ENCODE assay signal across 24 cellular contexts in genomic region chr3:33875680-33876079, GRCh38.
DNase-seq lines count a peak whose midpoint lies in the region; ATAC-seq, FAIRE-seq and TF ChIP-seq lines count a peak whose summit lies in the region.
"Had no signal": no experiment of that assay in that cellular context is flagged by ENCODE, and none has a peak within 500 bp of the region (broad histone marks: within the 10 kb centered on the region; RNA-seq: fewer than 3 reads in every experiment).

No MANE protein-coding gene starts in this region.

- H3K27ac ChIP-seq in H9 (ENCODE audit: insufficient read length, low read depth, low read length) = no peak overlapping the region
- H3K27ac ChIP-seq in endodermal cell (ENCODE audit: low read depth, low read length) = no peak overlapping the region
- H3K27ac ChIP-seq in trophoblast cell (ENCODE audit: low read depth, low read length) = no peak overlapping the region
- H3K27ac ChIP-seq: A549; BLaER1 treated with 17β-estradiol and CSF1 and Interleukin-3, amounts not matched to agents 10 nM and 100 nM had no signal

- H2BK15ac ChIP-seq in H9 (ENCODE audit: low read depth, low read length) = no peak overlapping the region

- H4K91ac ChIP-seq in H9 (ENCODE audit: insufficient read length, low read depth, low read length) (no peak overlapping the region), trophoblast cell (ENCODE audit: low read depth, low read length) (peak overlapping the region; percentile 22)

- H3K4me3 ChIP-seq in endodermal cell (ENCODE audit: low read length) (no peak overlapping the region), trophoblast cell (ENCODE audit: low read depth, low read length) (no peak overlapping the region)
- H3K4me3 ChIP-seq: A549; BLaER1 treated with 17β-estradiol and CSF1 and Interleukin-3, amounts not matched to agents 10 nM and 100 nM; GM23338; HAP-1 had no signal

- TF ChIP-seq CTCF in H9 (conservative IDR thresholded peaks at IDR 0.05) = no peak
- no peak for TF ChIP-seq CTCF in endodermal cell (conservative IDR thresholded peaks at IDR 0.05)

- H3K9ac ChIP-seq in H9 (ENCODE audit: extremely low read depth, insufficient read length, low read length) (no peak overlapping the region), endodermal cell (ENCODE audit: extremely low read depth, low read length, poor library complexity, severe bottlenecking) (no peak overlapping the region), trophoblast cell (ENCODE audit: low read length) (no peak overlapping the region)
- H3K9ac ChIP-seq: BLaER1 treated with 17β-estradiol and CSF1 and Interleukin-3, amounts not matched to agents 10 nM and 100 nM had no signal

- H3K27me3 ChIP-seq in H9 (ENCODE audit: insufficient read depth, low read length) (no peaks in the 10 kb centered on the region), endodermal cell (ENCODE audit: control insufficient read depth, insufficient read depth, low read length, poor library complexity, severe bottlenecking) (no peaks in the 10 kb centered on the region), trophoblast cell (ENCODE audit: insufficient read depth, low read length) (no peaks in the 10 kb centered on the region)
- H3K27me3 ChIP-seq: BE2C; BLaER1 treated with 17β-estradiol and CSF1 and Interleukin-3, amounts not matched to agents 10 nM and 100 nM had no signal

- H4K8ac ChIP-seq in H9 (replicated peaks; ENCODE audit: insufficient read length, low read depth, low read length) = no peak overlapping the region
- no peak overlapping the region for H4K8ac ChIP-seq in trophoblast cell (ENCODE audit: low read depth, low read length)

- no peak overlapping the region for H3K4me2 ChIP-seq in H9 (ENCODE audit: insufficient read depth, insufficient read length, low read length)
- no peak overlapping the region for H3K4me2 ChIP-seq in trophoblast cell (ENCODE audit: low read length)
- H3K4me2 ChIP-seq: A549; BLaER1 treated with 17β-estradiol and CSF1 and Interleukin-3, amounts not matched to agents 10 nM and 100 nM; GM23338 had no signal

- H3K79me2 ChIP-seq in H9 (ENCODE audit: insufficient read depth, low read length) = no peaks in the 10 kb centered on the region
- no peaks in the 10 kb centered on the region for H3K79me2 ChIP-seq in trophoblast cell (ENCODE audit: control insufficient read depth, insufficient read depth, low read length, poor library complexity)

- H2AK5ac ChIP-seq in H9 (ENCODE audit: insufficient read length, low read length) = no peak overlapping the region
- H2AK5ac ChIP-seq in trophoblast cell (ENCODE audit: low read length) = no peak overlapping the region

- H3K9me3 ChIP-seq in H9 (ENCODE audit: control insufficient read depth, low read depth, low read length) (no peaks in the 10 kb centered on the region), endodermal cell (ENCODE audit: control insufficient read depth, low read length) (peaks cover 6% of the 10 kb centered on the region), trophoblast cell (ENCODE audit: insufficient read depth, low read depth, low read length) (no peaks in the 10 kb centered on the region)
- H3K9me3 ChIP-seq: A549; BE2C; BLaER1 treated with 17β-estradiol and CSF1 and Interleukin-3, amounts not matched to agents 10 nM and 100 nM; HAP-1 had no signal

- H4K12ac ChIP-seq in trophoblast cell (ENCODE audit: low read depth, low read length) = no peak overlapping the region

- H3T11ph ChIP-seq in H9 (ENCODE audit: low read length) = no peak overlapping the region

- H3K23ac ChIP-seq in H9 (ENCODE audit: insufficient read length, low read depth, low read length) = no peak overlapping the region
- no peak overlapping the region for H3K23ac ChIP-seq in trophoblast cell (ENCODE audit: low read length)

- H3K79me1 ChIP-seq in H9 (ENCODE audit: insufficient read depth, low read depth, low read length, poor library complexity, severe bottlenecking) (no peaks in the 10 kb centered on the region), trophoblast cell (ENCODE audit: low read length) (no peaks in the 10 kb centered on the region)

- H3K23me2 ChIP-seq in H9 (ENCODE audit: insufficient read length, low read depth, low read length, poor library complexity, severe bottlenecking) = no peaks in the 10 kb centered on the region

- H3K36me3 Mint-ChIP-seq in H9 (ENCODE audit: insufficient read depth in 1 of 3, low read depth in 3 of 3) (peaks cover 0 to 15% (median 3%) of the 10 kb centered on the region in 3 experiments; a peak in 5 of 7 replicates), endodermal cell (ENCODE audit: low read depth) (no peaks in the 10 kb centered on the region)
- no peaks in the 10 kb centered on the region for H3K36me3 Mint-ChIP-seq in activated naive CD4-positive, alpha-beta T cell treated with anti-CD3 and anti-CD28 coated beads, Interleukin-2, amount 50 U/mL, for 72 hours
- H3K36me3 Mint-ChIP-seq: CD14-positive monocyte had no signal

- no peak overlapping the region for H3K18ac ChIP-seq in H9 (ENCODE audit: insufficient read length, low read depth, low read length)
- no peak overlapping the region for H3K18ac ChIP-seq in trophoblast cell (ENCODE audit: low read length)

- no peak overlapping the region for H2BK20ac ChIP-seq in H9 (ENCODE audit: low read depth, low read length, poor library complexity, severe bottlenecking)

- TF ChIP-seq POLR2A in GM12891 (IDR thresholded peaks at IDR 0.05; ENCODE audit: low read depth, low read length) = no peak

- H3K27ac Mint-ChIP-seq in H9 (peak overlapping the region in 2 of 3 experiments; percentile 17 to 32; a peak in 1 of 7 replicates), endodermal cell (peak overlapping the region; percentile 62)
- H3K27ac Mint-ChIP-seq in activated naive CD4-positive, alpha-beta T cell treated with anti-CD3 and anti-CD28 coated beads, Interleukin-2, amount 50 U/mL, for 72 hours = no peak overlapping the region
- H3K27ac Mint-ChIP-seq: CD4-positive, alpha-beta T cell; GM23338; HFFc6 had no signal

- H2BK12ac ChIP-seq in H9 (ENCODE audit: insufficient read length, low read depth, low read length) (no peak overlapping the region), trophoblast cell (ENCODE audit: low read length) (no peak overlapping the region)

- H3K9me3 Mint-ChIP-seq in H9 (peaks cover 2 to 5% of the 10 kb centered on the region in 2 experiments; a peak in 3 of 5 replicates), endodermal cell (no peaks in the 10 kb centered on the region)
- H3K9me3 Mint-ChIP-seq in activated naive CD4-positive, alpha-beta T cell treated with anti-CD3 and anti-CD28 coated beads, Interleukin-2, amount 50 U/mL, for 72 hours = no peaks in the 10 kb centered on the region
- H3K9me3 Mint-ChIP-seq: CD4-positive, alpha-beta T cell; CD8-positive, alpha-beta memory T cell; GM23338; HFFc6 had no signal

- no peak for DNase-seq in GM12891 (ENCODE audit: insufficient read length, low spot score)
- no peak for DNase-seq in H9
- DNase-seq in endodermal cell = peak; percentile 61
- no peak for DNase-seq in trophoblast cell
- no peak for DNase-seq in kidney glomerular epithelial cell (lab: John Stamatoyannopoulos, UW)
- DNase-seq in DMS53 treated with DMSO at 0.1 percent for 48 hours (lab: John Stamatoyannopoulos, UW; ENCODE audit: unreplicated experiment) = no peak
- DNase-seq in activated naive CD4-positive, alpha-beta T cell treated with anti-CD3 and anti-CD28 coated beads, Interleukin-2, amount 50 U/mL, for 72 hours (ENCODE audit: low spot score in 2 of 2) = no peak
- DNase-seq: 8988T; ACHN; AML-193; BE2C; CD4-positive, alpha-beta T cell; CD8-positive, alpha-beta memory T cell; DMS 273 treated with DMSO at 0.1 percent for 48 hours; DMS79 treated with DMSO at 0.1 percent for 48 hours; GF-D8; HFFc6 had no signal

- H4K5ac ChIP-seq in H9 (ENCODE audit: insufficient read length, low read depth, low read length) = no peak overlapping the region

- no peak for ATAC-seq in activated naive CD4-positive, alpha-beta T cell treated with anti-CD3 and anti-CD28 coated beads, Interleukin-2, amount 50 U/mL, for 72 hours
- ATAC-seq: A549, GM23338 had no signal

- peak; percentile 13 for FAIRE-seq in GM12891 (lab: Jason Lieb, UNC)
- FAIRE-seq: A549, D721Med, GM12892 had no signal

- H3K27me3 Mint-ChIP-seq in H9 (ENCODE audit: low read depth) (no peaks in the 10 kb centered on the region), endodermal cell (ENCODE audit: insufficient read depth) (no peaks in the 10 kb centered on the region)
- H3K27me3 Mint-ChIP-seq: CD4-positive, alpha-beta T cell; CD8-positive, alpha-beta memory T cell had no signal

- H2AFZ ChIP-seq in H9 (ENCODE audit: low read length) (no peak overlapping the region), trophoblast cell (ENCODE audit: insufficient read depth, low read length, poor library complexity) (no peak overlapping the region)
- H2AFZ ChIP-seq: GM23338 had no signal

- no peak overlapping the region for H3K56ac ChIP-seq in H9 (ENCODE audit: insufficient read length, low read depth, low read length)

- H3K4ac ChIP-seq in H9 (ENCODE audit: low read depth, low read length) (no peak overlapping the region), trophoblast cell (ENCODE audit: low read depth, low read length) (no peak overlapping the region)

- H3K4me1 ChIP-seq in H9 (ENCODE audit: insufficient read depth, low read length) (peaks cover 10% of the 10 kb centered on the region; the same call in 1 of the 2 replicates), endodermal cell (ENCODE audit: control insufficient read depth, insufficient read depth, low read length) (peaks cover 3% of the 10 kb centered on the region), trophoblast cell (ENCODE audit: control insufficient read depth in 1 of 2, insufficient read depth in 2 of 2, low read length in 2 of 2) (peaks cover 0 to 6% of the 10 kb centered on the region in 2 experiments)
- H3K4me1 ChIP-seq: A549, BE2C, HAP-1 had no signal

- no peaks in the 10 kb centered on the region for H3K36me3 ChIP-seq in endodermal cell (ENCODE audit: control insufficient read depth, insufficient read depth, low read length)
- no peaks in the 10 kb centered on the region for H3K36me3 ChIP-seq in trophoblast cell (ENCODE audit: control insufficient read depth in 1 of 2, insufficient read depth in 2 of 2, low read length in 2 of 2)
- H3K36me3 ChIP-seq: BE2C, HAP-1 had no signal

- H2BK120ac ChIP-seq in H9 (ENCODE audit: low read depth, low read length, poor library complexity, severe bottlenecking) (no peak overlapping the region), trophoblast cell (ENCODE audit: insufficient read depth, low read length, poor library complexity) (no peak overlapping the region)

- H3K4me3 Mint-ChIP-seq in H9 (no peak overlapping the region), endodermal cell (no peak overlapping the region)
- H3K4me3 Mint-ChIP-seq: CD14-positive monocyte; CD4-positive, alpha-beta T cell; CD8-positive, alpha-beta memory T cell; GM23338; HFFc6 had no signal

- H3K4me1 Mint-ChIP-seq in H9 = peaks cover 42% of the 10 kb centered on the region in 2 experiments
- H3K4me1 Mint-ChIP-seq in endodermal cell = peaks cover 28% of the 10 kb centered on the region
- H3K4me1 Mint-ChIP-seq: CD14-positive monocyte; CD8-positive, alpha-beta memory T cell had no signal

- no peaks in the 10 kb centered on the region for H4K20me1 ChIP-seq in H9 (ENCODE audit: control insufficient read depth, insufficient read depth, insufficient read length)
- H4K20me1 ChIP-seq: BLaER1 treated with 17β-estradiol and CSF1 and Interleukin-3, amounts not matched to agents 10 nM and 100 nM had no signal

- H2BK5ac ChIP-seq in H9 (ENCODE audit: insufficient read length, low read length) (no peak overlapping the region), trophoblast cell (ENCODE audit: low read depth, low read length, poor library complexity) (no peak overlapping the region)

- no peak overlapping the region for H3K14ac ChIP-seq in H9 (ENCODE audit: insufficient read depth, low read length)
- no peak overlapping the region for H3K14ac ChIP-seq in trophoblast cell (ENCODE audit: low read length)

Comparison
In these comparisons a context has a peak if more than half of its experiments do, and no peak if none do; other contexts are left out.
1. H3K27ac Mint-ChIP-seq: peak in H9 (2 of 3) and endodermal cell (single experiment); none in activated naive CD4-positive, alpha-beta T cell treated with anti-CD3 and anti-CD28 coated beads, Interleukin-2, amount 50 U/mL, for 72 hours (0 of 2).